1 cellular context compared by ENCODE assay signal in the genomic region with DNA sequence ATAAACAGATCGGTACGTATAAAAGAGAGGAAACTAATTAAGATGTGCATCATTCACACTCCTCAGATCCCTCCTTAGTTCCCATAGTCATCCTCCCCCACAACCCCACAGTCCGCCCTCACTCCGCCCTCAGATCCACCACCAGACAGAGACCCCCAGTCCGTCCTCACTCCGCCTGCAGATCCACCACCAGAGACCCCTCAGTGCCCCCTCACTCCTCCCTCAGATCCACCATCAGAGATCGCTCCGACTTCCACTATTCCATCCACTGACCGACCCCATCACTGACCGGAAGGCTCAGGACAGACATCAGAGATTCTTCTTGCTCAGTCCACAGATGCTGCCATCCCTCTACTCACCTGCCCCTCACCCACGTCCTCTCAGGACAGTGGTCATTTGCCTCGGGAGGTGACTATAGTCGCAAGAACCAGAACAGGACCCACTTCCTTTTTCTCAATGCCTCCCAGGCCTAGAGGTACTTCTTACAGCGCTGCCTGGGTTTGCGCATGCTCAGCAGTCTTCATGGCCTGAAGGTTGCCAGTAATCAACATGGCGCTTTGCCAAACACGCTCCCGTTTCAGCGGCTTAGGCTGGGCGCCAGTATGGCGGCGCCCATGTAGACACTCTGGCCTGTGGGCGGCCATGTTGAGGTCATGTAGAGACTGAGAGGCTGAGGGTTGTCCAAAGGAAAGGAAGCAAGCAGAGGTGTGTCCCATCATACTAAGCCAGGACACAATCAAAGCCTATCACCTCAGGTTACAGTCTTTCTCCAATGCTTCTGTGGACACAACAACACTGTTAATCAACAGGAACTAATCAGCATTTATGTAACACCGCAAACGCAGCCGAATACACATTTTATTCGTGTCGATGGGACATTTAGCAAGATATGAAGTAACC.
A peak's percentile ranks its signal among the peaks of the same experiment; 100 is the strongest.
TF ChIP-seq lines count a peak whose summit lies in the region.

A gene (minus strand): TSS at position 508 of the 900 bp plus-strand sequence. CDS start 3,009 bp downstream, outside the sequence.

TF ChIP-seq in HepG2, 621 proteins besides CTCF, POLR2A, EP300 and RAD21 (continued from another document and continues in another):
- TF ChIP-seq ZBTB8A (CRISPR knock-in tag; IDR thresholded peaks at IDR 0.05; ENCODE audit: borderline replicate concordance, low read depth): no peak
- TF ChIP-seq JUN (CRISPR knock-in tag; IDR thresholded peaks at IDR 0.05): 0 out of 2 replicates have a peak, but pooled peaks have one; percentile 18
- TF ChIP-seq NR2F1 (CRISPR knock-in tag; IDR thresholded peaks at IDR 0.05): no peak
- peak; percentile 72; the same call in 1 of the 2 replicates for TF ChIP-seq ZNF160 (CRISPR knock-in tag; IDR thresholded peaks at IDR 0.05)
- TF ChIP-seq, protein P1, sequence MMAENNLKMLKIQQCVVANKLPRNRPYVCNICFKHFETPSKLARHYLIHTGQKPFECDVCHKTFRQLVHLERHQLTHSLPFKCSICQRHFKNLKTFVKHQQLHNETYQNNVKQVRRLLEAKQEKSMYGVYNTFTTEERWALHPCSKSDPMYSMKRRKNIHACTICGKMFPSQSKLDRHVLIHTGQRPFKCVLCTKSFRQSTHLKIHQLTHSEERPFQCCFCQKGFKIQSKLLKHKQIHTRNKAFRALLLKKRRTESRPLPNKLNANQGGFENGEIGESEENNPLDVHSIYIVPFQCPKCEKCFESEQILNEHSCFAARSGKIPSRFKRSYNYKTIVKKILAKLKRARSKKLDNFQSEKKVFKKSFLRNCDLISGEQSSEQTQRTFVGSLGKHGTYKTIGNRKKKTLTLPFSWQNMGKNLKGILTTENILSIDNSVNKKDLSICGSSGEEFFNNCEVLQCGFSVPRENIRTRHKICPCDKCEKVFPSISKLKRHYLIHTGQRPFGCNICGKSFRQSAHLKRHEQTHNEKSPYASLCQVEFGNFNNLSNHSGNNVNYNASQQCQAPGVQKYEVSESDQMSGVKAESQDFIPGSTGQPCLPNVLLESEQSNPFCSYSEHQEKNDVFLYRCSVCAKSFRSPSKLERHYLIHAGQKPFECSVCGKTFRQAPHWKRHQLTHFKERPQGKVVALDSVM (CRISPR knock-in tag; IDR thresholded peaks at IDR 0.05): peak; percentile 91
- no peak for TF ChIP-seq ZFP1 (CRISPR knock-in tag; IDR thresholded peaks at IDR 0.05)
- TF ChIP-seq ZSCAN21 (CRISPR knock-in tag; IDR thresholded peaks at IDR 0.05; ENCODE audit: borderline replicate concordance): 0 out of 2 replicates have a peak, but pooled peaks have one; percentile 28
- TF ChIP-seq, protein P2, sequence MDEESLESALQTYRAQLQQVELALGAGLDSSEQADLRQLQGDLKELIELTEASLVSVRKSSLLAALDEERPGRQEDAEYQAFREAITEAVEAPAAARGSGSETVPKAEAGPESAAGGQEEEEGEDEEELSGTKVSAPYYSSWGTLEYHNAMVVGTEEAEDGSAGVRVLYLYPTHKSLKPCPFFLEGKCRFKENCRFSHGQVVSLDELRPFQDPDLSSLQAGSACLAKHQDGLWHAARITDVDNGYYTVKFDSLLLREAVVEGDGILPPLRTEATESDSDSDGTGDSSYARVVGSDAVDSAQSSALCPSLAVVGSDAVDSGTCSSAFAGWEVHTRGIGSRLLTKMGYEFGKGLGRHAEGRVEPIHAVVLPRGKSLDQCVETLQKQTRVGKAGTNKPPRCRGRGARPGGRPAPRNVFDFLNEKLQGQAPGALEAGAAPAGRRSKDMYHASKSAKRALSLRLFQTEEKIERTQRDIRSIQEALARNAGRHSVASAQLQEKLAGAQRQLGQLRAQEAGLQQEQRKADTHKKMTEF (CRISPR knock-in tag; IDR thresholded peaks at IDR 0.05): peak; percentile 63
- TF ChIP-seq RXRA (CRISPR knock-in tag; IDR thresholded peaks at IDR 0.05): peak; percentile 52; the same call in 1 of the 2 replicates
- no peak for TF ChIP-seq ZNF230 (CRISPR knock-in tag; IDR thresholded peaks at IDR 0.05)
- TF ChIP-seq, protein P3, sequence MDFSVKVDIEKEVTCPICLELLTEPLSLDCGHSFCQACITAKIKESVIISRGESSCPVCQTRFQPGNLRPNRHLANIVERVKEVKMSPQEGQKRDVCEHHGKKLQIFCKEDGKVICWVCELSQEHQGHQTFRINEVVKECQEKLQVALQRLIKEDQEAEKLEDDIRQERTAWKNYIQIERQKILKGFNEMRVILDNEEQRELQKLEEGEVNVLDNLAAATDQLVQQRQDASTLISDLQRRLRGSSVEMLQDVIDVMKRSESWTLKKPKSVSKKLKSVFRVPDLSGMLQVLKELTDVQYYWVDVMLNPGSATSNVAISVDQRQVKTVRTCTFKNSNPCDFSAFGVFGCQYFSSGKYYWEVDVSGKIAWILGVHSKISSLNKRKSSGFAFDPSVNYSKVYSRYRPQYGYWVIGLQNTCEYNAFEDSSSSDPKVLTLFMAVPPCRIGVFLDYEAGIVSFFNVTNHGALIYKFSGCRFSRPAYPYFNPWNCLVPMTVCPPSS (IDR thresholded peaks at IDR 0.05): no peak
- TF ChIP-seq SRSF4 (IDR thresholded peaks at IDR 0.05; ENCODE audit: low read depth, low read length, poor library complexity, severe bottlenecking): no peak
- peak; percentile 47; the same call in 1 of the 2 replicates for TF ChIP-seq TSC22D2 (CRISPR knock-in tag; IDR thresholded peaks at IDR 0.05; ENCODE audit: borderline replicate concordance)
- peak; percentile 51; the same call in 1 of the 2 replicates for TF ChIP-seq ZNF547 (CRISPR knock-in tag; IDR thresholded peaks at IDR 0.05)
- TF ChIP-seq SOX13 (IDR thresholded peaks at IDR 0.05): no peak
- 0 out of 4 replicates have a peak, but pooled peaks of 1 of the 2 experiments have one; percentile 32 for TF ChIP-seq SOX13 (CRISPR knock-in tag; conservative IDR thresholded peaks at IDR 0.05 in 1 of 2, IDR thresholded peaks at IDR 0.05 in 1 of 2)
- no peak for TF ChIP-seq ZBTB3 (CRISPR knock-in tag; IDR thresholded peaks at IDR 0.05; ENCODE audit: borderline replicate concordance, low read depth)
- TF ChIP-seq FOXJ3 (CRISPR knock-in tag; IDR thresholded peaks at IDR 0.05; ENCODE audit: borderline replicate concordance): no peak; the same call in 1 of the 2 replicates
- no peak for TF ChIP-seq MATR3 (CRISPR knock-in tag; IDR thresholded peaks at IDR 0.05)
- no peak for TF ChIP-seq TGIF2 (CRISPR knock-in tag; IDR thresholded peaks at IDR 0.05)
- TF ChIP-seq SIX1 (CRISPR knock-in tag; IDR thresholded peaks at IDR 0.05; ENCODE audit: borderline replicate concordance): no peak
- no peak for TF ChIP-seq ZNF337 (CRISPR knock-in tag; IDR thresholded peaks at IDR 0.05; ENCODE audit: borderline replicate concordance, low read depth)
- no peak for TF ChIP-seq NFE2L2 (IDR thresholded peaks at IDR 0.05; ENCODE audit: low read length)
- TF ChIP-seq ZNF768 (CRISPR knock-in tag; IDR thresholded peaks at IDR 0.05): no peak
- TF ChIP-seq PCBP1 (IDR thresholded peaks at IDR 0.05; ENCODE audit: borderline replicate concordance, low read depth, low read length): no peak
- TF ChIP-seq, protein P4, sequence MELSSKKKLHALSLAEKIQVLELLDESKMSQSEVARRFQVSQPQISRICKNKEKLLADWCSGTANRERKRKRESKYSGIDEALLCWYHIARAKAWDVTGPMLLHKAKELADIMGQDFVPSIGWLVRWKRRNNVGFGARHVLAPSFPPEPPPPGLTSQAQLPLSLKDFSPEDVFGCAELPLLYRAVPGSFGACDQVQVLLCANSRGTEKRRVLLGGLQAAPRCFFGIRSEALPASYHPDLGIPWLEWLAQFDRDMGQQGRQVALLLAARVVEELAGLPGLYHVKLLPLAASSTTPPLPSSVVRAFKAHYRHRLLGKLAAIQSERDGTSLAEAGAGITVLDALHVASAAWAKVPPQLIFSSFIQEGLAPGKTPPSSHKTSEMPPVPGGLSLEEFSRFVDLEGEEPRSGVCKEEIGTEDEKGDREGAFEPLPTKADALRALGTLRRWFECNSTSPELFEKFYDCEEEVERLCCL (CRISPR knock-in tag; IDR thresholded peaks at IDR 0.05; ENCODE audit: borderline replicate concordance): no peak
- TF ChIP-seq, protein P5, sequence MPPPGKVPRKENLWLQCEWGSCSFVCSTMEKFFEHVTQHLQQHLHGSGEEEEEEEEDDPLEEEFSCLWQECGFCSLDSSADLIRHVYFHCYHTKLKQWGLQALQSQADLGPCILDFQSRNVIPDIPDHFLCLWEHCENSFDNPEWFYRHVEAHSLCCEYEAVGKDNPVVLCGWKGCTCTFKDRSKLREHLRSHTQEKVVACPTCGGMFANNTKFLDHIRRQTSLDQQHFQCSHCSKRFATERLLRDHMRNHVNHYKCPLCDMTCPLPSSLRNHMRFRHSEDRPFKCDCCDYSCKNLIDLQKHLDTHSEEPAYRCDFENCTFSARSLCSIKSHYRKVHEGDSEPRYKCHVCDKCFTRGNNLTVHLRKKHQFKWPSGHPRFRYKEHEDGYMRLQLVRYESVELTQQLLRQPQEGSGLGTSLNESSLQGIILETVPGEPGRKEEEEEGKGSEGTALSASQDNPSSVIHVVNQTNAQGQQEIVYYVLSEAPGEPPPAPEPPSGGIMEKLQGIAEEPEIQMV (CRISPR knock-in tag; IDR thresholded peaks at IDR 0.05; ENCODE audit: low read depth): no peak; the same call in 1 of the 2 replicates
- TF ChIP-seq, protein P6, sequence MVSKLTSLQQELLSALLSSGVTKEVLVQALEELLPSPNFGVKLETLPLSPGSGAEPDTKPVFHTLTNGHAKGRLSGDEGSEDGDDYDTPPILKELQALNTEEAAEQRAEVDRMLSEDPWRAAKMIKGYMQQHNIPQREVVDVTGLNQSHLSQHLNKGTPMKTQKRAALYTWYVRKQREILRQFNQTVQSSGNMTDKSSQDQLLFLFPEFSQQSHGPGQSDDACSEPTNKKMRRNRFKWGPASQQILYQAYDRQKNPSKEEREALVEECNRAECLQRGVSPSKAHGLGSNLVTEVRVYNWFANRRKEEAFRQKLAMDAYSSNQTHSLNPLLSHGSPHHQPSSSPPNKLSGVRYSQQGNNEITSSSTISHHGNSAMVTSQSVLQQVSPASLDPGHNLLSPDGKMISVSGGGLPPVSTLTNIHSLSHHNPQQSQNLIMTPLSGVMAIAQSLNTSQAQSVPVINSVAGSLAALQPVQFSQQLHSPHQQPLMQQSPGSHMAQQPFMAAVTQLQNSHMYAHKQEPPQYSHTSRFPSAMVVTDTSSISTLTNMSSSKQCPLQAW (CRISPR knock-in tag; IDR thresholded peaks at IDR 0.05): peak; percentile 83
- TF ChIP-seq ZNF350 (CRISPR knock-in tag; IDR thresholded peaks at IDR 0.05; ENCODE audit: borderline replicate concordance, low read depth): peak; percentile 66; the same call in 1 of the 2 replicates
- TF ChIP-seq, protein P7, sequence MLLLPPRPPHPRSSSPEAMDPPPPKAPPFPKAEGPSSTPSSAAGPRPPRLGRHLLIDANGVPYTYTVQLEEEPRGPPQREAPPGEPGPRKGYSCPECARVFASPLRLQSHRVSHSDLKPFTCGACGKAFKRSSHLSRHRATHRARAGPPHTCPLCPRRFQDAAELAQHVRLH (CRISPR knock-in tag; IDR thresholded peaks at IDR 0.05; ENCODE audit: borderline replicate concordance, low read depth): peak; percentile 71; the same call in 1 of the 2 replicates
- TF ChIP-seq ZNF598 (CRISPR knock-in tag; IDR thresholded peaks at IDR 0.05; ENCODE audit: borderline replicate concordance): 0 out of 2 replicates have a peak, but pooled peaks have one; percentile 40
- peak; percentile 66 for TF ChIP-seq ATF1 (CRISPR knock-in tag; IDR thresholded peaks at IDR 0.05)
- TF ChIP-seq ZNF432 (CRISPR knock-in tag; IDR thresholded peaks at IDR 0.05; ENCODE audit: borderline replicate concordance): no peak
- TF ChIP-seq, protein P8, sequence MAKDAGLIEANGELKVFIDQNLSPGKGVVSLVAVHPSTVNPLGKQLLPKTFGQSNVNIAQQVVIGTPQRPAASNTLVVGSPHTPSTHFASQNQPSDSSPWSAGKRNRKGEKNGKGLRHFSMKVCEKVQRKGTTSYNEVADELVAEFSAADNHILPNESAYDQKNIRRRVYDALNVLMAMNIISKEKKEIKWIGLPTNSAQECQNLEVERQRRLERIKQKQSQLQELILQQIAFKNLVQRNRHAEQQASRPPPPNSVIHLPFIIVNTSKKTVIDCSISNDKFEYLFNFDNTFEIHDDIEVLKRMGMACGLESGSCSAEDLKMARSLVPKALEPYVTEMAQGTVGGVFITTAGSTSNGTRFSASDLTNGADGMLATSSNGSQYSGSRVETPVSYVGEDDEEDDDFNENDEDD (CRISPR knock-in tag; IDR thresholded peaks at IDR 0.05; ENCODE audit: borderline replicate concordance): peak; percentile 19; the same call in 1 of the 2 replicates
- TF ChIP-seq, protein P9, sequence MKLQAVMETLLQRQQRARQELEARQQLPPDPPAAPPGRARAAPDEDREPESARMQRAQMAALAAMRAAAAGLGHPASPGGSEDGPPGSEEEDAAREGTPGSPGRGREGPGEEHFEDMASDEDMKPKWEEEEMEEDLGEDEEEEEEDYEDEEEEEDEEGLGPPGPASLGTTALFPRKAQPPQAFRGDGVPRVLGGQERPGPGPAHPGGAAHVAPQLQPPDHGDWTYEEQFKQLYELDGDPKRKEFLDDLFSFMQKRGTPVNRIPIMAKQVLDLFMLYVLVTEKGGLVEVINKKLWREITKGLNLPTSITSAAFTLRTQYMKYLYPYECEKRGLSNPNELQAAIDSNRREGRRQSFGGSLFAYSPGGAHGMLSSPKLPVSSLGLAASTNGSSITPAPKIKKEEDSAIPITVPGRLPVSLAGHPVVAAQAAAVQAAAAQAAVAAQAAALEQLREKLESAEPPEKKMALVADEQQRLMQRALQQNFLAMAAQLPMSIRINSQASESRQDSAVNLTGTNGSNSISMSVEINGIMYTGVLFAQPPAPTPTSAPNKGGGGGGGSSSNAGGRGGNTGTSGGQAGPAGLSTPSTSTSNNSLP (IDR thresholded peaks at IDR 0.05; ENCODE audit: low read depth, low read length): peak; percentile 30; the same call in 1 of the 2 replicates
- TF ChIP-seq, protein P10, sequence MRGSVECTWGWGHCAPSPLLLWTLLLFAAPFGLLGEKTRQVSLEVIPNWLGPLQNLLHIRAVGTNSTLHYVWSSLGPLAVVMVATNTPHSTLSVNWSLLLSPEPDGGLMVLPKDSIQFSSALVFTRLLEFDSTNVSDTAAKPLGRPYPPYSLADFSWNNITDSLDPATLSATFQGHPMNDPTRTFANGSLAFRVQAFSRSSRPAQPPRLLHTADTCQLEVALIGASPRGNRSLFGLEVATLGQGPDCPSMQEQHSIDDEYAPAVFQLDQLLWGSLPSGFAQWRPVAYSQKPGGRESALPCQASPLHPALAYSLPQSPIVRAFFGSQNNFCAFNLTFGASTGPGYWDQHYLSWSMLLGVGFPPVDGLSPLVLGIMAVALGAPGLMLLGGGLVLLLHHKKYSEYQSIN (CRISPR knock-in tag; IDR thresholded peaks at IDR 0.05; ENCODE audit: borderline replicate concordance): no peak
